ENCODE assay signal across 21 cellular contexts in the genomic region with DNA sequence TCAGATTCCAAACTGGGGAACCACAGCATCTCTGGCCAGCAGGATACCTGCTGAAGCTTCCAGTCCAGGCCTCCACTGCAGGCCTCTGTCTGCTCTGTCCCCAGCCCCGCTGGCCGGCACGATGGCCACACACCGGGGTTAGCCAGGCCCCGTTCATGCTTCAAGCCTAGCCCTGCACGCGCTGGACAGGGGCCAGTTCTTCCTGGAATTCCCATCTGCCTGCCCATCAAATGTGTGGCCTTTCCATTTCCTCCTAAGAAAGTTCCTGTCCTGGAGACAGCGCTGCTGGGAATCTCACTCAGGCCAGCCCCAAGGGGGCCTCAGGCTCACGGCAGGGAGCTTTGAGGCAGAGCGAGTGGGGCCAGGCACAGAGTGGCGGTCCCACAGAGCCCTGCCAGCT. TPM values are rescaled to one million over a fixed set of nuclear protein-coding genes. Genes with fewer than 3 reads are reported as not detected.
A peak's percentile ranks its signal among the peaks of the same experiment; 100 is the strongest.
DNase-seq lines count a peak whose midpoint lies in the region; ATAC-seq, FAIRE-seq and TF ChIP-seq lines count a peak whose summit lies in the region.
"Had no signal": no experiment of that assay in that cellular context is flagged by ENCODE, and none has a peak within 500 bp of the region (broad histone marks: within the 10 kb centered on the region; RNA-seq: fewer than 3 reads in every experiment).

No MANE protein-coding gene starts in this region.

- no peak overlapping the region for H3K23ac ChIP-seq in H1 (ENCODE audit: insufficient read length)

- no peak overlapping the region for H3K4me2 ChIP-seq in H1 (ENCODE audit: insufficient read depth in 1 of 2, low read depth in 2 of 2, low read length in 2 of 2)

- ATAC-seq in gastrocnemius medialis, result peak; percentile 2 to 6

- peaks cover 5 to 19% (median 11%) of the 10 kb centered on the region in 4 experiments for H3K4me1 ChIP-seq in H1 (replicated peaks in 1 of 4; ENCODE audit: control insufficient read depth in 3 of 4, insufficient read depth in 4 of 4, low read length in 3 of 4)
- peaks cover 61 to 66% of the 10 kb centered on the region in 2 donors for H3K4me1 ChIP-seq in gastrocnemius medialis
- peaks cover 5 to 20% (median 11%) of the 10 kb centered on the region in 4 donors for H3K4me1 ChIP-seq in transverse colon

- intact Hi-C loops in gastrocnemius medialis (cut with DNase I; ENCODE audit: low total_unique reads) (loop anchor here (5.0 kb wide), 1 partner anchor 58 kb away; no protein-coding TSS in a partner anchor), transverse colon (cut with DNase I; ENCODE audit: low total_unique reads) (no loop called here)

- H2BK15ac ChIP-seq in H1 (ENCODE audit: low read length), result no peak overlapping the region

- WGBS in H1 (ENCODE audit: extremely low coverage in 1 of 2, insufficient coverage in 1 of 2, insufficient read length in 1 of 2, insufficient replicate concordance in 2 of 2, low coverage in 1 of 2, low lambda C conversion rate in 2 of 2, missing lambda C conversion rate in 1 of 2), 2 experiments, result 94% methylated on average over 11 of the region's 11 CpGs; no CpG with 5 or more reads in 1 of the 2 experiments
- 85% methylated on average over 11 of the region's 11 CpGs; no CpG with 5 or more reads in 1 of the 2 donors for WGBS in transverse colon (ENCODE audit: low coverage in 1 of 2), 2 donors

- peak overlapping the region; percentile 66; the same call in 1 of the 2 replicates for H2BK5ac ChIP-seq in H1 (ENCODE audit: low read depth, low read length)

- peaks cover 0 to 5% (median 0%) of the 10 kb centered on the region in 4 experiments; a peak in 2 of 8 replicates for H3K36me3 ChIP-seq in H1 (ENCODE audit: control insufficient read depth in 2 of 4, insufficient read depth in 4 of 4, low read length in 3 of 4)
- H3K36me3 ChIP-seq in gastrocnemius medialis, result no peaks in the 10 kb centered on the region
- no peaks in the 10 kb centered on the region for H3K36me3 ChIP-seq in transverse colon

- H3K36me3 Mint-ChIP-seq in activated naive CD4-positive, alpha-beta T cell treated with anti-CD3 and anti-CD28 coated beads, Interleukin-2, amount 10 ng/mL, durations not matched to agents 7 days and 5 days, result no peaks in the 10 kb centered on the region

- TF ChIP-seq RAD21 in H1 (IDR thresholded peaks at IDR 0.05 in 1 of 2, conservative IDR thresholded peaks at IDR 0.05 in 1 of 2; ENCODE audit: low read depth in 2 of 2, low read length in 2 of 2), result no peak

- H4K5ac ChIP-seq in H1 (ENCODE audit: insufficient read length, low read depth, low read length), result no peak overlapping the region

- DNase-seq in GM12865 (ENCODE audit: low read depth), result peak; percentile 3
- no peak for DNase-seq in RWPE1 (ENCODE audit: low spot score)
- no peak for DNase-seq in H1 (ENCODE audit: low read depth in 1 of 2, low spot score in 2 of 2)
- peak in 1 of 2 donors; percentile 63 for DNase-seq in gastrocnemius medialis
- no peak for DNase-seq in activated naive CD4-positive, alpha-beta T cell treated with anti-CD3 and anti-CD28 coated beads, Interleukin-2, amount 10 ng/mL, durations not matched to agents 7 days and 5 days
- no peak for DNase-seq in transverse colon
- DNase-seq in NCI-H1436 (lab: John Stamatoyannopoulos, UW), result no peak
- DNase-seq: activated CD4-positive, CD25-positive, alpha-beta regulatory T cell treated with anti-CD3 and anti-CD28 coated beads, Interleukin-2, amount 50 U/mL, for 72 hours; MV-4-11; NCI-H2029; NCI-H446; T-helper 9 cell; upper lobe of left lung had no signal

- POLR2A ChIA-PET in RWPE1 (lab: Yijun Ruan, JAX; ENCODE audit: low non-redundant PET), result no interaction called here
- POLR2A ChIA-PET in H1 (lab: Charles Lee; ENCODE audit: partially characterized antibody), result interaction anchor here (1.1 to 1.3 kb wide), 2 partner anchors 10 to 91 kb away, joined by 4 to 7 read pairs; a partner anchor contains a TSS

- in situ Hi-C loops in gastrocnemius medialis (cut with MboI; ENCODE audit: low sequenced_read_pairs in 4 of 4), result no loop called here
- in situ Hi-C loops in transverse colon (cut with MboI; ENCODE audit: low pct_ligation_motif_present in 1 of 4, low pct_unique_long_range_greater_than_20kb in 1 of 4, low sequenced_read_pairs in 3 of 4), result no loop called here

- TF ChIP-seq CTCF in GM12865 (IDR thresholded peaks at IDR 0.05; ENCODE audit: insufficient read depth, low read depth, low read length, missing control alignments), result no peak
- no peak for TF ChIP-seq CTCF in RWPE1 (conservative IDR thresholded peaks at IDR 0.05; ENCODE audit: low read depth)
- TF ChIP-seq CTCF in H1 (IDR thresholded peaks at IDR 0.05; ENCODE audit: control extremely low read depth in 1 of 3, insufficient read depth in 1 of 3, low read depth in 1 of 3, low read length in 3 of 3), result no peak
- TF ChIP-seq CTCF in gastrocnemius medialis (IDR thresholded peaks at IDR 0.05 in 4 of 5, conservative IDR thresholded peaks at IDR 0.05 in 1 of 5), result no peak
- TF ChIP-seq CTCF in transverse colon (IDR thresholded peaks at IDR 0.05), result no peak

- no peak overlapping the region for H3K56ac ChIP-seq in H1 (replicated peaks; ENCODE audit: insufficient read length, low read depth, low read length)

- no peaks in the 10 kb centered on the region for H3K27me3 Mint-ChIP-seq in activated naive CD4-positive, alpha-beta T cell treated with anti-CD3 and anti-CD28 coated beads, Interleukin-2, amount 10 ng/mL, durations not matched to agents 7 days and 5 days
- H3K27me3 Mint-ChIP-seq: stimulated activated naive CD8-positive, alpha-beta T cell treated with anti-CD3 and anti-CD28 coated beads, Interleukin-15, Interleukin-2, amounts not matched to agents 100 ng/mL and 50 ng/mL, for 24 hours had no signal

- TF ChIP-seq EP300 in H1 (IDR thresholded peaks at IDR 0.05; ENCODE audit: borderline replicate concordance in 1 of 2, low read depth in 2 of 2, low read length in 2 of 2), result no peak
- no peak for TF ChIP-seq EP300 in transverse colon (IDR thresholded peaks at IDR 0.05; ENCODE audit: low read depth)

- H3K18ac ChIP-seq in H1 (ENCODE audit: extremely low read depth, low read length), result no peak overlapping the region

- H3K79me1 ChIP-seq in H1 (ENCODE audit: low read depth, low read length), result no peaks in the 10 kb centered on the region

- H2AK5ac ChIP-seq in H1 (ENCODE audit: low read depth, low read length), result 0 out of 2 replicates have a peak overlapping the region, but pooled peaks have one; percentile 80

- no peak overlapping the region for H3K14ac ChIP-seq in H1 (ENCODE audit: insufficient read length)

- no peaks in the 10 kb centered on the region; a peak in 1 of 4 replicates for H3K79me2 ChIP-seq in H1 (ENCODE audit: control insufficient read depth in 1 of 2, insufficient read depth in 2 of 2, low read length in 2 of 2)

- H2BK120ac ChIP-seq in H1 (replicated peaks; ENCODE audit: low read depth, low read length), result no peak overlapping the region

- TF ChIP-seq POLR2A in H1 (IDR thresholded peaks at IDR 0.05; ENCODE audit: control extremely low read depth in 1 of 2, low read depth in 2 of 2, low read length in 2 of 2), result no peak
- TF ChIP-seq POLR2A in gastrocnemius medialis (IDR thresholded peaks at IDR 0.05), result no peak
- no peak for TF ChIP-seq POLR2A in transverse colon (IDR thresholded peaks at IDR 0.05)

- peaks cover 0 to 7% (median 2%) of the 10 kb centered on the region in 4 experiments; a peak in 4 of 7 replicates for H3K27me3 ChIP-seq in H1 (replicated peaks in 1 of 4; ENCODE audit: control insufficient read depth in 3 of 4, extremely low read depth in 1 of 4, insufficient read depth in 3 of 4, low read length in 3 of 4)
- H3K27me3 ChIP-seq in gastrocnemius medialis, result no peaks in the 10 kb centered on the region
- no peaks in the 10 kb centered on the region for H3K27me3 ChIP-seq in transverse colon
- H3K27me3 ChIP-seq: upper lobe of left lung had no signal

- H3K9me3 ChIP-seq in H1 (ENCODE audit: insufficient read depth in 2 of 2, low read depth in 1 of 2, low read length in 1 of 2), result no peaks in the 10 kb centered on the region; a peak in 1 of 4 replicates
- no peaks in the 10 kb centered on the region for H3K9me3 ChIP-seq in gastrocnemius medialis
- no peaks in the 10 kb centered on the region for H3K9me3 ChIP-seq in transverse colon
- H3K9me3 ChIP-seq: upper lobe of left lung had no signal

- FAIRE-seq in H1 (lab: Jason Lieb, UNC), result no peak
- FAIRE-seq: endometrium, keratinocyte had no signal

- no peak overlapping the region for H3K9ac ChIP-seq in H1 (replicated peaks in 1 of 4; ENCODE audit: extremely low read depth in 1 of 4, low read depth in 3 of 4, low read length in 3 of 4)

- no peak overlapping the region for H3K4me3 Mint-ChIP-seq in activated naive CD4-positive, alpha-beta T cell treated with anti-CD3 and anti-CD28 coated beads, Interleukin-2, amount 10 ng/mL, durations not matched to agents 7 days and 5 days
- H3K4me3 Mint-ChIP-seq: neural crest cell; stimulated activated naive CD8-positive, alpha-beta T cell treated with anti-CD3 and anti-CD28 coated beads, Interleukin-15, Interleukin-2, amounts not matched to agents 100 ng/mL and 50 ng/mL, for 24 hours had no signal

- H4K91ac ChIP-seq in H1 (replicated peaks; ENCODE audit: insufficient read length, low read length), result no peak overlapping the region

- no peak overlapping the region for H2BK12ac ChIP-seq in H1 (ENCODE audit: low read depth, low read length)

- peaks cover 16% of the 10 kb centered on the region for H3K4me1 Mint-ChIP-seq in activated naive CD4-positive, alpha-beta T cell treated with anti-CD3 and anti-CD28 coated beads, Interleukin-2, amount 10 ng/mL, durations not matched to agents 7 days and 5 days

- CTCF ChIA-PET in RWPE1 (lab: Yijun Ruan, JAX), result interaction anchor here (0.5 to 0.7 kb wide), 2 partner anchors 13 to 1163 kb away, joined by 3 read pairs; no protein-coding TSS in a partner anchor
- CTCF ChIA-PET in H1 (lab: Charles Lee; ENCODE audit: partially characterized antibody), result interaction anchor here (0.6 to 12.9 kb wide), 7 partner anchors 9 to 702 kb away, joined by 3 to 134 read pairs (median 3); no protein-coding TSS in a partner anchor
- CTCF ChIA-PET in activated naive CD4-positive, alpha-beta T cell treated with anti-CD3 and anti-CD28 coated beads, Interleukin-2, amount 10 ng/mL, durations not matched to agents 7 days and 5 days (lab: Charles Lee), result no interaction called here

- no peak overlapping the region for H2AFZ ChIP-seq in H1 (ENCODE audit: low read length)

- no peak overlapping the region for H3K4ac ChIP-seq in H1 (replicated peaks; ENCODE audit: insufficient read length, low read depth, low read length)

- H3K27ac ChIP-seq in RWPE1 (peak overlapping the region; percentile 20), H1 (ENCODE audit: low read depth, low read length) (no peak overlapping the region), gastrocnemius medialis (peak overlapping the region; percentile 89 to 98 (median 96)), transverse colon (peak overlapping the region in 2 of 4 donors; percentile 41 to 54)

- no peak overlapping the region; the same call in 1 of the 2 replicates for H4K8ac ChIP-seq in H1 (ENCODE audit: extremely low read depth, insufficient read depth, low read length)

- H3K4me3 ChIP-seq in GM12865 (ENCODE audit: low read depth, low read length) (no peak overlapping the region), H1 (ENCODE audit: extremely low read depth in 1 of 4, insufficient read depth in 2 of 4, low read depth in 3 of 4, low read length in 4 of 4) (no peak overlapping the region), gastrocnemius medialis (no peak overlapping the region), transverse colon (no peak overlapping the region)
- H3K4me3 ChIP-seq: upper lobe of left lung had no signal

- H3K27ac Mint-ChIP-seq in activated naive CD4-positive, alpha-beta T cell treated with anti-CD3 and anti-CD28 coated beads, Interleukin-2, amount 10 ng/mL, durations not matched to agents 7 days and 5 days, result no peak overlapping the region

- H4K20me1 ChIP-seq in H1 (replicated peaks in 1 of 2; ENCODE audit: control insufficient read depth in 1 of 2, insufficient read depth in 2 of 2, low read length in 2 of 2), result peaks cover 4 to 5% of the 10 kb centered on the region in 2 experiments

- H3K23me2 ChIP-seq in H1 (ENCODE audit: low read depth, low read length), result peaks cover 2% of the 10 kb centered on the region; the same call in 1 of the 2 replicates

- H3K9me3 Mint-ChIP-seq in activated naive CD4-positive, alpha-beta T cell treated with anti-CD3 and anti-CD28 coated beads, Interleukin-2, amount 10 ng/mL, durations not matched to agents 7 days and 5 days, result no peaks in the 10 kb centered on the region
- H3K9me3 Mint-ChIP-seq: neural crest cell; stimulated activated naive CD8-positive, alpha-beta T cell treated with anti-CD3 and anti-CD28 coated beads, Interleukin-15, Interleukin-2, amounts not matched to agents 100 ng/mL and 50 ng/mL, for 24 hours had no signal

- no peak overlapping the region for H2BK20ac ChIP-seq in H1 (ENCODE audit: low read length)

RNA-seq across cellular contexts. Expression of a gene that starts 18.0 kb away (rescaled TPM):
- total RNA-seq in H1 (2021; fragmentation: NEBNext Ultra II Directional; extraction: Animal tissue kit (Norgen Biotek cat#: 25700)), result 17.5 and 18.7 TPM in 2 replicates
- polyA plus RNA-seq in H1 (2011; rRNA removed), result 11.5 and 21.0 TPM in 2 replicates
- 11.9 TPM for polyA plus RNA-seq in H1 (2011; cell fraction: cytosol; rRNA removed)
- 13.6 TPM for polyA plus RNA-seq in H1 (2011; cell fraction: nucleus; rRNA removed)
- 4.5 to 12.5 TPM (median 10.7 TPM) in 4 replicates for polyA plus RNA-seq in H1 (2012, experiment 1 of 2)
- 6.4 TPM for polyA plus RNA-seq in H1 (2012, experiment 2 of 2)
- polyA plus RNA-seq in H1 (2013, experiment 1 of 2), result 6.5 TPM
- 7.5 TPM for polyA plus RNA-seq in H1 (2013, experiment 2 of 2)
- polyA minus RNA-seq in H1 (2011; rRNA and poly(A)+ RNA removed), result 5.3 and 6.7 TPM in 2 replicates
- 11.3 TPM for polyA minus RNA-seq in H1 (2011; cell fraction: cytosol; rRNA and poly(A)+ RNA removed)
- 7.5 TPM for polyA minus RNA-seq in H1 (2011; cell fraction: nucleus; rRNA and poly(A)+ RNA removed)
- total RNA-seq in gastrocnemius medialis (10 to 100 TPM; 32.7 to 62.0 (median 43.5) TPM), transverse colon (1 to 10 TPM in 3 of 4 donors, not detected in 1; 2.0 to 7.6 (median 2.2) TPM)

RNA-seq across cellular contexts. Expression of a gene that starts 51.6 kb away (rescaled TPM):
- total RNA-seq in H1 (2021; fragmentation: NEBNext Ultra II Directional; extraction: Animal tissue kit (Norgen Biotek cat#: 25700)), result not detected in 2 replicates
- not detected in 2 replicates for polyA plus RNA-seq in H1 (2011; rRNA removed)
- polyA plus RNA-seq in H1 (2011; cell fraction: cytosol; rRNA removed), result not detected
- polyA plus RNA-seq in H1 (2011; cell fraction: nucleus; rRNA removed), result not detected
- 2.5 to 3.1 TPM (median 2.7 TPM) in 4 replicates for polyA plus RNA-seq in H1 (2012, experiment 1 of 2)
- 0.63 TPM for polyA plus RNA-seq in H1 (2012, experiment 2 of 2)
- polyA plus RNA-seq in H1 (2013, experiment 1 of 2), result not detected
- not detected for polyA plus RNA-seq in H1 (2013, experiment 2 of 2)
- not detected in 2 replicates for polyA minus RNA-seq in H1 (2011; rRNA and poly(A)+ RNA removed)
- polyA minus RNA-seq in H1 (2011; cell fraction: cytosol; rRNA and poly(A)+ RNA removed), result not detected
- not detected for polyA minus RNA-seq in H1 (2011; cell fraction: nucleus; rRNA and poly(A)+ RNA removed)
- total RNA-seq in gastrocnemius medialis, result not detected
- not detected for total RNA-seq in transverse colon
- total RNA-seq: chondrocyte, Daoy, H4, neural crest cell, renal cortical epithelial cell, upper lobe of left lung had no signal
- polyA plus RNA-seq: keratinocyte had no signal
